In genomic region chr2:75465317-75465998, GRCh38 we compare ENCODE assay signal across 10 cellular contexts.
DNase-seq lines count a peak whose midpoint lies in the region; ATAC-seq, FAIRE-seq and TF ChIP-seq lines count a peak whose summit lies in the region.
"Had no signal": no experiment of that assay in that cellular context is flagged by ENCODE, and none has a peak within 500 bp of the region (broad histone marks: within the 10 kb centered on the region; RNA-seq: fewer than 3 reads in every experiment).

No MANE protein-coding gene starts in this region.

- peak; percentile 18 for FAIRE-seq in endometrium (lab: Jason Lieb, UNC)
- no peak for FAIRE-seq in GM12892 (lab: Jason Lieb, UNC)

- TF ChIP-seq CTCF in progenitor cell of endocrine pancreas (IDR thresholded peaks at IDR 0.05; ENCODE audit: unreplicated experiment): peak; percentile 51

- H3K9me3 Mint-ChIP-seq in progenitor cell of endocrine pancreas (ENCODE audit: low read depth): peaks cover 3% of the 10 kb centered on the region

- ATAC-seq in stimulated activated naive CD8-positive, alpha-beta T cell treated with anti-CD3 and anti-CD28 coated beads, Interleukin-15, Interleukin-2, amounts not matched to agents 100 U/mL and 50 U/mL, for 24 hours: no peak
- no peak for ATAC-seq in HG03378 (IDR thresholded peaks at IDR 0.05; ENCODE audit: unreplicated experiment)
- ATAC-seq: activated CD4-positive, alpha-beta T cell treated with anti-CD3 and anti-CD28 coated beads for 36 hours; right cardiac atrium had no signal

- H3K4me1 Mint-ChIP-seq in progenitor cell of endocrine pancreas (ENCODE audit: low read depth): peaks cover 14% of the 10 kb centered on the region
- H3K4me1 Mint-ChIP-seq: activated CD4-positive, alpha-beta T cell treated with anti-CD3 and anti-CD28 coated beads for 36 hours had no signal

- no peak for TF ChIP-seq POLR2A in GM12892 (IDR thresholded peaks at IDR 0.05; ENCODE audit: low read depth, low read length)

- peaks cover under 1% of the 10 kb centered on the region for H3K36me3 Mint-ChIP-seq in progenitor cell of endocrine pancreas (ENCODE audit: insufficient read depth)

- DNase-seq in DMS 273 (lab: John Stamatoyannopoulos, UW; ENCODE audit: unreplicated experiment) (peak; percentile 26), DMS 273 treated with DMSO at 0.1 percent for 48 hours (lab: John Stamatoyannopoulos, UW) (no peak), NCI-H345 (lab: John Stamatoyannopoulos, UW) (peak; percentile 54), progenitor cell of endocrine pancreas (ENCODE audit: low spot score, unreplicated experiment) (no peak), GM12892 (ENCODE audit: insufficient read length) (no peak)
- no peak for DNase-seq in stimulated activated naive CD8-positive, alpha-beta T cell treated with anti-CD3 and anti-CD28 coated beads, Interleukin-15, Interleukin-2, amounts not matched to agents 100 U/mL and 50 U/mL, for 24 hours
- DNase-seq: activated CD4-positive, alpha-beta T cell treated with anti-CD3 and anti-CD28 coated beads for 36 hours; right cardiac atrium had no signal

- H3K27ac Mint-ChIP-seq in progenitor cell of endocrine pancreas: peak overlapping the region; percentile 38
- H3K27ac Mint-ChIP-seq: activated CD4-positive, alpha-beta T cell treated with anti-CD3 and anti-CD28 coated beads for 36 hours had no signal

- no peak overlapping the region for H3K4me3 Mint-ChIP-seq in progenitor cell of endocrine pancreas (ENCODE audit: low read depth)
- H3K4me3 Mint-ChIP-seq: activated CD4-positive, alpha-beta T cell treated with anti-CD3 and anti-CD28 coated beads for 36 hours had no signal

- peaks cover 13% of the 10 kb centered on the region for H3K27me3 Mint-ChIP-seq in progenitor cell of endocrine pancreas

Comparison
In these comparisons a context has a peak if more than half of its experiments do, and no peak if none do; other contexts are left out.
1. DNase-seq: peak in DMS 273 (single experiment) and NCI-H345 (single experiment); none in DMS 273 treated with DMSO at 0.1 percent for 48 hours (single experiment), progenitor cell of endocrine pancreas (single experiment), GM12892 (single experiment) and stimulated activated naive CD8-positive, alpha-beta T cell treated with anti-CD3 and anti-CD28 coated beads, Interleukin-15, Interleukin-2, amounts not matched to agents 100 U/mL and 50 U/mL, for 24 hours (single experiment).